Comparison of ENCODE assay signal across 1 cellular context in the genomic region with DNA sequence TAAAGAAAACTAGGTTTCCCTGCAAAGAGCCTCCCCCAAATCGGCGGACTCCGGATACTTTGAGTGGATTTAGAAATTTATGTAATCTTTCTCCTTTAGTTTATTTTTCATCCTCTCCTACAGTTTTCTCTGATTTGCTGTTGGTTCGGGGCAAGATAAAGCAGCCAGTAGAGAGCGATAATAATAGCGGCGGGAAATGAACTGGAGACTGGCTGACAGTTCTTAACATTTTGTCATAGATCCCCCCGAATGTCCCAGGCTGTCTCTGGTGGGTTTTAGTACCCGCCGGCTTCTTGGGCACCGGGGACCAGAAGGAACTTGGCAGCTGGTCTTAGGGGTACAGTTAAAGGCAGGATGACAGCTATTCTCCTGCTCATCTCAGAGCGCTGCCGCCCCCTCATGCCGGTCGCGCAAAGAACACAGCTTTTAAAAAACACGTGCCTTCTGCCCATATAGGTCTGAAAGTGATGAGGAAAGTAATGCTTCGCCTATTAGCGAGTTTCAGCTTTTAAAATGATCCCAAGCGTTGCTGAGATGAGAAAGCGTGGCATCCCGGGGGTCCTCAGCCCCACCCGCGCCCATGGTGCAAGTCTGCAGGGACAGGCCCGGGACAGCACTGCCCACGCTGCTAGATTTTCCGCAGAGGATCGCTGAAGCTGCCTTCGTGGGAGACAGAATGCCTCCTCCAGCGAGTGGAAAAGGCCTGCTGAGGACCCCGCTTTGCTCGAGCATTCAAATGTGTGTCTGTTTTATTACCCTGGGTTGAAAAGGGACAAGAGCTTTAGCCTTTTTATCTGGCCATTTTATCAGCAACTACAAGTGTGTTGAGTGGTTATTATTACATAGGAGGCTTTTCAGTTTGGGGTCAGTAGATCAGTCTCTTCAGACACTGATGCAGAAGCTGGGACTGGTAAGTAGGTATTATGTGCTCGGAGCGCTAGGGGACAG.
TF ChIP-seq lines count a peak whose summit lies in the region.

No MANE protein-coding gene starts in this region.

TF ChIP-seq in GM23338, 12 proteins besides CTCF, POLR2A, EP300 and RAD21 (continued from another document):
- TF ChIP-seq, protein P1, sequence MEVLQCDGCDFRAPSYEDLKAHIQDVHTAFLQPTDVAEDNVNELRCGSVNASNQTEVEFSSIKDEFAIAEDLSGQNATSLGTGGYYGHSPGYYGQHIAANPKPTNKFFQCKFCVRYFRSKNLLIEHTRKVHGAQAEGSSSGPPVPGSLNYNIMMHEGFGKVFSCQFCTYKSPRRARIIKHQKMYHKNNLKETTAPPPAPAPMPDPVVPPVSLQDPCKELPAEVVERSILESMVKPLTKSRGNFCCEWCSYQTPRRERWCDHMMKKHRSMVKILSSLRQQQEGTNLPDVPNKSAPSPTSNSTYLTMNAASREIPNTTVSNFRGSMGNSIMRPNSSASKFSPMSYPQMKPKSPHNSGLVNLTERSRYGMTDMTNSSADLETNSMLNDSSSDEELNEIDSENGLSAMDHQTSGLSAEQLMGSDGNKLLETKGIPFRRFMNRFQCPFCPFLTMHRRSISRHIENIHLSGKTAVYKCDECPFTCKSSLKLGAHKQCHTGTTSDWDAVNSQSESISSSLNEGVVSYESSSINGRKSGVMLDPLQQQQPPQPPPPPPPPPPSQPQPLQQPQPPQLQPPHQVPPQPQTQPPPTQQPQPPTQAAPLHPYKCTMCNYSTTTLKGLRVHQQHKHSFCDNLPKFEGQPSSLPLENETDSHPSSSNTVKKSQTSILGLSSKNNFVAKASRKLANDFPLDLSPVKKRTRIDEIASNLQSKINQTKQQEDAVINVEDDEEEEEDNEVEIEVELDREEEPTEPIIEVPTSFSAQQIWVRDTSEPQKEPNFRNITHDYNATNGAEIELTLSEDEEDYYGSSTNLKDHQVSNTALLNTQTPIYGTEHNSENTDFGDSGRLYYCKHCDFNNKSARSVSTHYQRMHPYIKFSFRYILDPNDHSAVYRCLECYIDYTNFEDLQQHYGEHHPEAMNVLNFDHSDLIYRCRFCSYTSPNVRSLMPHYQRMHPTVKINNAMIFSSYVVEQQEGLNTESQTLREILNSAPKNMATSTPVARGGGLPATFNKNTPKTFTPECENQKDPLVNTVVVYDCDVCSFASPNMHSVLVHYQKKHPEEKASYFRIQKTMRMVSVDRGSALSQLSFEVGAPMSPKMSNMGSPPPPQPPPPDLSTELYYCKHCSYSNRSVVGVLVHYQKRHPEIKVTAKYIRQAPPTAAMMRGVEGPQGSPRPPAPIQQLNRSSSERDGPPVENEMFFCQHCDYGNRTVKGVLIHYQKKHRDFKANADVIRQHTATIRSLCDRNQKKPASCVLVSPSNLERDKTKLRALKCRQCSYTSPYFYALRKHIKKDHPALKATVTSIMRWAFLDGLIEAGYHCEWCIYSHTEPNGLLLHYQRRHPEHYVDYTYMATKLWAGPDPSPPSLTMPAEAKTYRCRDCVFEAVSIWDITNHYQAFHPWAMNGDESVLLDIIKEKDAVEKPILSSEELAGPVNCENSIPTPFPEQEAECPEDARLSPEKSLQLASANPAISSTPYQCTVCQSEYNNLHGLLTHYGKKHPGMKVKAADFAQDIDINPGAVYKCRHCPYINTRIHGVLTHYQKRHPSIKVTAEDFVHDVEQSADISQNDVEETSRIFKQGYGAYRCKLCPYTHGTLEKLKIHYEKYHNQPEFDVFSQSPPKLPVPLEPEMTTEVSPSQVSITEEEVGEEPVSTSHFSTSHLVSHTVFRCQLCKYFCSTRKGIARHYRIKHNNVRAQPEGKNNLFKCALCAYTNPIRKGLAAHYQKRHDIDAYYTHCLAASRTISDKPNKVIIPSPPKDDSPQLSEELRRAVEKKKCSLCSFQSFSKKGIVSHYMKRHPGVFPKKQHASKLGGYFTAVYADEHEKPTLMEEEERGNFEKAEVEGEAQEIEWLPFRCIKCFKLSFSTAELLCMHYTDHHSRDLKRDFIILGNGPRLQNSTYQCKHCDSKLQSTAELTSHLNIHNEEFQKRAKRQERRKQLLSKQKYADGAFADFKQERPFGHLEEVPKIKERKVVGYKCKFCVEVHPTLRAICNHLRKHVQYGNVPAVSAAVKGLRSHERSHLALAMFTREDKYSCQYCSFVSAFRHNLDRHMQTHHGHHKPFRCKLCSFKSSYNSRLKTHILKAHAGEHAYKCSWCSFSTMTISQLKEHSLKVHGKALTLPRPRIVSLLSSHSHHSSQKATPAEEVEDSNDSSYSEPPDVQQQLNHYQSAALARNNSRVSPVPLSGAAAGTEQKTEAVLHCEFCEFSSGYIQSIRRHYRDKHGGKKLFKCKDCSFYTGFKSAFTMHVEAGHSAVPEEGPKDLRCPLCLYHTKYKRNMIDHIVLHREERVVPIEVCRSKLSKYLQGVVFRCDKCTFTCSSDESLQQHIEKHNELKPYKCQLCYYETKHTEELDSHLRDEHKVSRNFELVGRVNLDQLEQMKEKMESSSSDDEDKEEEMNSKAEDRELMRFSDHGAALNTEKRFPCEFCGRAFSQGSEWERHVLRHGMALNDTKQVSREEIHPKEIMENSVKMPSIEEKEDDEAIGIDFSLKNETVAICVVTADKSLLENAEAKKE (CRISPR knock-in tag; IDR thresholded peaks at IDR 0.05): no peak
- no peak for TF ChIP-seq EZH2phosphoT487 (IDR thresholded peaks at IDR 0.05; ENCODE audit: unreplicated experiment)
